In the genomic region with DNA sequence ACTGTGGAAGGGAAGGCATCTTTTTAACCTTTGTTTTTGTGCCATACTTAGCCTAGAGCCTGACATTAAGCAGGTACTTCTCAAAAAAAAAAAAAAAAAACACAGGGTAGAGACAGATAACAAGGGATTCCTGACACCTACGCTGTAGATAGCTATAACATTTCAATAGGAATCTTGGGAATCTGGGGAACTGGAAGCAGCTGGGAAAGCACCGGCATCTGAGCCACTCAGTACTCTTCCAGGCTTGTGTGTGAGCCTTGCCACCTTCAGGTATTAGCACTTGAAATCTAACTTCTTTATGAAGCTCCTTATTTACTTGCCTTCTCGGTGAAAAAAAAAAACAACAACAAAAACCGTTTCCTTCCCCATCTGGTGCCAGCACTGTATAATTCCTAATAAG, we compare ENCODE assay signal across 1 cellular context.
TF ChIP-seq lines count a peak whose summit lies in the region.

No MANE protein-coding gene starts in this region.

TF ChIP-seq in GM23338, 12 proteins besides CTCF, POLR2A, EP300 and RAD21:
- no peak for TF ChIP-seq EZH2 (IDR thresholded peaks at IDR 0.05; ENCODE audit: low read depth, unreplicated experiment)
- TF ChIP-seq, protein P1, sequence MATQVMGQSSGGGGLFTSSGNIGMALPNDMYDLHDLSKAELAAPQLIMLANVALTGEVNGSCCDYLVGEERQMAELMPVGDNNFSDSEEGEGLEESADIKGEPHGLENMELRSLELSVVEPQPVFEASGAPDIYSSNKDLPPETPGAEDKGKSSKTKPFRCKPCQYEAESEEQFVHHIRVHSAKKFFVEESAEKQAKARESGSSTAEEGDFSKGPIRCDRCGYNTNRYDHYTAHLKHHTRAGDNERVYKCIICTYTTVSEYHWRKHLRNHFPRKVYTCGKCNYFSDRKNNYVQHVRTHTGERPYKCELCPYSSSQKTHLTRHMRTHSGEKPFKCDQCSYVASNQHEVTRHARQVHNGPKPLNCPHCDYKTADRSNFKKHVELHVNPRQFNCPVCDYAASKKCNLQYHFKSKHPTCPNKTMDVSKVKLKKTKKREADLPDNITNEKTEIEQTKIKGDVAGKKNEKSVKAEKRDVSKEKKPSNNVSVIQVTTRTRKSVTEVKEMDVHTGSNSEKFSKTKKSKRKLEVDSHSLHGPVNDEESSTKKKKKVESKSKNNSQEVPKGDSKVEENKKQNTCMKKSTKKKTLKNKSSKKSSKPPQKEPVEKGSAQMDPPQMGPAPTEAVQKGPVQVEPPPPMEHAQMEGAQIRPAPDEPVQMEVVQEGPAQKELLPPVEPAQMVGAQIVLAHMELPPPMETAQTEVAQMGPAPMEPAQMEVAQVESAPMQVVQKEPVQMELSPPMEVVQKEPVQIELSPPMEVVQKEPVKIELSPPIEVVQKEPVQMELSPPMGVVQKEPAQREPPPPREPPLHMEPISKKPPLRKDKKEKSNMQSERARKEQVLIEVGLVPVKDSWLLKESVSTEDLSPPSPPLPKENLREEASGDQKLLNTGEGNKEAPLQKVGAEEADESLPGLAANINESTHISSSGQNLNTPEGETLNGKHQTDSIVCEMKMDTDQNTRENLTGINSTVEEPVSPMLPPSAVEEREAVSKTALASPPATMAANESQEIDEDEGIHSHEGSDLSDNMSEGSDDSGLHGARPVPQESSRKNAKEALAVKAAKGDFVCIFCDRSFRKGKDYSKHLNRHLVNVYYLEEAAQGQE (IDR thresholded peaks at IDR 0.05; ENCODE audit: unreplicated experiment), result no peak
- TF ChIP-seq ZNF331 (CRISPR knock-in tag; IDR thresholded peaks at IDR 0.05; ENCODE audit: low read depth), result no peak
- no peak for TF ChIP-seq JUNB (IDR thresholded peaks at IDR 0.05; ENCODE audit: unreplicated experiment)
